In genomic region chr10:93139059-93139658, GRCh38 we compare ENCODE assay signal across 15 cellular contexts.
"Had no signal": no experiment of that assay in that cellular context is flagged by ENCODE, and none has a peak within 500 bp of the region (broad histone marks: within the 10 kb centered on the region; RNA-seq: fewer than 3 reads in every experiment).

No MANE protein-coding gene starts in this region.

- H3K36me3 ChIP-seq: esophagus squamous epithelium, left ventricle myocardium inferior, neural progenitor cell, thyroid gland, vagina had no signal

- H3K27ac ChIP-seq: esophagus squamous epithelium, foreskin keratinocyte, left ventricle myocardium inferior, neural progenitor cell, parathyroid adenoma, thyroid gland, vagina had no signal

- H3K4me1 ChIP-seq: left ventricle myocardium inferior, neural progenitor cell, parathyroid adenoma, thyroid gland had no signal

- H3K9me3 ChIP-seq: esophagus squamous epithelium, left ventricle myocardium inferior, thyroid gland, vagina had no signal

- H3K4me3 ChIP-seq: esophagus squamous epithelium, left ventricle myocardium inferior, neural progenitor cell, thyroid gland, vagina had no signal

- H3K4me1 Mint-ChIP-seq: activated naive CD8-positive, alpha-beta T cell treated with anti-CD3 and anti-CD28 coated beads, Interleukin-2, amount 10 ng/mL, durations not matched to agents 7 days and 5 days; neural progenitor cell had no signal

- H3K4me3 Mint-ChIP-seq: activated naive CD8-positive, alpha-beta T cell treated with anti-CD3 and anti-CD28 coated beads, Interleukin-2, amount 10 ng/mL, durations not matched to agents 7 days and 5 days; neural progenitor cell had no signal

- H3K27me3 ChIP-seq: neural progenitor cell, thyroid gland, vagina had no signal

- H3K27ac Mint-ChIP-seq: activated naive CD8-positive, alpha-beta T cell treated with anti-CD3 and anti-CD28 coated beads, Interleukin-2, amount 10 ng/mL, durations not matched to agents 7 days and 5 days; neural progenitor cell had no signal

- ATAC-seq: activated CD4-positive, CD25-positive, alpha-beta regulatory T cell treated with anti-CD3 and anti-CD28 coated beads, Interleukin-2, amount 50 U/mL, for 24 hours had no signal

- H3K9me3 Mint-ChIP-seq: neural progenitor cell had no signal

- H3K36me3 Mint-ChIP-seq: activated naive CD8-positive, alpha-beta T cell treated with anti-CD3 and anti-CD28 coated beads, Interleukin-2, amount 10 ng/mL, durations not matched to agents 7 days and 5 days; neural progenitor cell had no signal

- DNase-seq: activated CD4-positive, alpha-beta T cell treated with anti-CD3 and anti-CD28 coated beads, Interleukin-2, amount 50 U/mL, for 4 hours; activated naive CD8-positive, alpha-beta T cell treated with anti-CD3 and anti-CD28 coated beads, Interleukin-2, amount 10 ng/mL, durations not matched to agents 7 days and 5 days; activated T-cell treated with anti-CD3 and anti-CD28 coated beads, Interleukin-2, amount 50 U/mL, for 48 hours; aorta; esophagus squamous epithelium; foreskin keratinocyte; left ventricle myocardium inferior; mesendoderm; stimulated activated CD4-positive, alpha-beta T cell treated with anti-CD3 and anti-CD28 coated beads, Interleukin-15, amount 100 ng/mL, for 24 hours; T-helper 2 cell; thyroid gland had no signal
